ENCODE assay signal across 18 cellular contexts in genomic region chr16:50304467-50305440, GRCh38. TPM values are rescaled to one million over a fixed set of nuclear protein-coding genes. Genes with fewer than 3 reads are reported as not detected.
DNase-seq lines count a peak whose midpoint lies in the region; FAIRE-seq and TF ChIP-seq lines count a peak whose summit lies in the region.
"Had no signal": no experiment of that assay in that cellular context is flagged by ENCODE, and none has a peak within 500 bp of the region (broad histone marks: within the 10 kb centered on the region; RNA-seq: fewer than 3 reads in every experiment).

No MANE protein-coding gene starts in this region.

- no peak overlapping the region for H2AFZ ChIP-seq in smooth muscle cell (ENCODE audit: low read depth)
- H2AFZ ChIP-seq: parathyroid adenoma had no signal

- peak; percentile 60 for DNase-seq in activated effector memory CD4-positive, alpha-beta T cell treated with anti-CD3 and anti-CD28 coated beads, Interleukin-2, amount 50 U/mL, for 16 hours
- no peak for DNase-seq in activated effector memory CD4-positive, alpha-beta T cell treated with Interleukin-2 at 50 U/mL for 16 hours
- peak; percentile 2 for DNase-seq in GM19238 (ENCODE audit: insufficient read length, low spot score)
- DNase-seq in islet precursor cell: peak; percentile 44
- DNase-seq in smooth muscle cell (lab: John Stamatoyannopoulos, UW; ENCODE audit: unreplicated experiment): no peak
- DNase-seq in NCI-H748 (lab: John Stamatoyannopoulos, UW; ENCODE audit: unreplicated experiment): no peak
- no peak for DNase-seq in SW480 (ENCODE audit: low spot score)
- no peak for DNase-seq in HTR-8/SVneo (ENCODE audit: insufficient read length, low spot score)
- DNase-seq: activated CD4-positive, alpha-beta T cell treated with anti-CD3 and anti-CD28 coated beads for 1 hour; colonic mucosa; GDM1; Karpas-422; NCI-H1105 treated with DMSO at 0.1 percent for 48 hours; NK-92 treated with Interleukin-12 subunit alpha and Interleukin-12 subunit beta, amount 100 ng/mL, for 24 hours; stimulated activated CD4-positive, alpha-beta T cell treated with anti-CD3 and anti-CD28 coated beads, Interleukin-12 subunit alpha, Interleukin-12 subunit beta, amount 100 ng/mL, for 4 hours had no signal

- H3K9ac ChIP-seq in smooth muscle cell (ENCODE audit: low read depth): no peak overlapping the region
- H3K9ac ChIP-seq: parathyroid adenoma had no signal

- no peak for FAIRE-seq in HTR-8/SVneo (lab: Jason Lieb, UNC)
- FAIRE-seq: D721Med, islet of Langerhans had no signal

- no peak overlapping the region for H3K4me3 ChIP-seq in smooth muscle cell
- H3K4me3 ChIP-seq: colonic mucosa had no signal

- H3K4me2 ChIP-seq in smooth muscle cell: no peak overlapping the region

- H3K36me3 ChIP-seq in smooth muscle cell (ENCODE audit: low read depth): no peaks in the 10 kb centered on the region
- H3K36me3 ChIP-seq: colonic mucosa had no signal

- no peaks in the 10 kb centered on the region for H3K9me3 ChIP-seq in smooth muscle cell (replicated peaks; ENCODE audit: low read depth)
- H3K9me3 ChIP-seq: colonic mucosa had no signal

- no peaks in the 10 kb centered on the region for H3K79me2 ChIP-seq in smooth muscle cell (ENCODE audit: low read depth)
- H3K79me2 ChIP-seq: parathyroid adenoma had no signal

- no peak for TF ChIP-seq CTCF in smooth muscle cell (IDR thresholded peaks at IDR 0.05; ENCODE audit: borderline replicate concordance, insufficient read depth, poor library complexity, severe bottlenecking)

- H3K4me1 ChIP-seq in smooth muscle cell (ENCODE audit: low read depth): no peaks in the 10 kb centered on the region
- H3K4me1 ChIP-seq: parathyroid adenoma had no signal

- no peaks in the 10 kb centered on the region for H3F3A ChIP-seq in smooth muscle cell (ENCODE audit: low read depth)

- H3K27me3 ChIP-seq in smooth muscle cell (ENCODE audit: low read depth): no peaks in the 10 kb centered on the region
- H3K27me3 ChIP-seq: colonic mucosa had no signal

- no peaks in the 10 kb centered on the region for H4K20me1 ChIP-seq in smooth muscle cell (ENCODE audit: low read depth)

- WGBS in smooth muscle cell (ENCODE audit: low lambda C conversion rate): 95% methylated on average over 25 of the region's 25 CpGs

- H3K27ac ChIP-seq in smooth muscle cell (ENCODE audit: low read depth): peak overlapping the region; percentile 74
- H3K27ac ChIP-seq: colonic mucosa, parathyroid adenoma had no signal

RNA-seq across cellular contexts. Expression of gene ADCY7, which starts 38.4 kb away (rescaled TPM):
- 31.6 and 37.1 TPM in 2 replicates for total RNA-seq in smooth muscle cell
- 28.1 and 30.7 TPM in 2 replicates for polyA plus RNA-seq in smooth muscle cell

Comparison
In these comparisons a context has a peak if more than half of its experiments do, and no peak if none do; other contexts are left out.
1. DNase-seq: peak in activated effector memory CD4-positive, alpha-beta T cell treated with anti-CD3 and anti-CD28 coated beads, Interleukin-2, amount 50 U/mL, for 16 hours (single experiment), GM19238 (single experiment) and islet precursor cell (single experiment); none in activated effector memory CD4-positive, alpha-beta T cell treated with Interleukin-2 at 50 U/mL for 16 hours (single experiment), smooth muscle cell (single experiment), NCI-H748 (single experiment), SW480 (single experiment) and HTR-8/SVneo (single experiment).